Comparison of ENCODE assay signal across 8 cellular contexts in the genomic region with DNA sequence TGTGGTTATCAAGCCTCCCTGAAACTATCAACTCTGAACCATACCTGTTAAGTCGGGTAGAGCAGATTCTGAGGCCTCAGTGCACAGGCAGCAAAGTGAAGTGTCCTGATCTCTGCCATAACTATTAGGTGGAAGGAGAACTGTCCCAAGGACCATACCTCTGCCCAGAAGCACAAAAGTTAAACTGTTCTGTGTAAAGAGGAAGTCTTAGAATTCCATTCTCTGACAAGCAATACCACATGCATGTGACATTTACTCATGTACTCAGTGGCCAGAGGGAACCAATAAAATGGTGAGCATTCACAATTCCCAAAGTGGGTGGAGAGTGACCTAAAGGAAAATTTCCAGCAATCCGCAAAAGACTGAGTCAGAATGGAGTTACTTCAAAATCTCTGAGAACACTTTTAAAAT.
DNase-seq lines count a peak whose midpoint lies in the region; ATAC-seq and TF ChIP-seq lines count a peak whose summit lies in the region.

No MANE protein-coding gene starts in this region.

- ATAC-seq in GM23338 (no peak), psoas muscle (peak; percentile 58 to 74 (median 66)), HG02623 (IDR thresholded peaks at IDR 0.05; ENCODE audit: unreplicated experiment) (no peak)

- H3K36me3 ChIP-seq in GM23338 (ENCODE audit: insufficient read depth): no peaks in the 10 kb centered on the region; the same call in 1 of the 2 replicates
- H3K36me3 ChIP-seq in SJSA1: peaks cover 30% of the 10 kb centered on the region
- no peaks in the 10 kb centered on the region for H3K36me3 ChIP-seq in esophagus muscularis mucosa
- H3K36me3 ChIP-seq in psoas muscle (ENCODE audit: insufficient read depth in 1 of 2, low read depth in 1 of 2): peaks cover 0 to 2% of the 10 kb centered on the region in 2 donors
- no peaks in the 10 kb centered on the region for H3K36me3 ChIP-seq in H7 (replicated peaks; ENCODE audit: control insufficient read depth, insufficient read depth, low read length)

- TF ChIP-seq EP300 in esophagus muscularis mucosa (IDR thresholded peaks at IDR 0.05): no peak

- no peaks in the 10 kb centered on the region for H3K9me3 ChIP-seq in SJSA1 (replicated peaks)
- no peaks in the 10 kb centered on the region for H3K9me3 ChIP-seq in esophagus muscularis mucosa
- no peaks in the 10 kb centered on the region for H3K9me3 ChIP-seq in psoas muscle

- H3K27me3 ChIP-seq in GM23338 (ENCODE audit: insufficient read depth) (no peaks in the 10 kb centered on the region), SJSA1 (replicated peaks) (no peaks in the 10 kb centered on the region), esophagus muscularis mucosa (no peaks in the 10 kb centered on the region), psoas muscle (ENCODE audit: insufficient read depth in 3 of 3, low read length in 2 of 3) (no peaks in the 10 kb centered on the region), H7 (ENCODE audit: control insufficient read depth, insufficient read depth, low read length) (no peaks in the 10 kb centered on the region)

- intact Hi-C loops in esophagus muscularis mucosa (cut with DNase I) (loop anchor here (5.0 kb wide), 1 partner anchor 34 kb away; no protein-coding TSS in a partner anchor), psoas muscle (cut with DNase I) (no loop called here)

- no peak for TF ChIP-seq POLR2A in esophagus muscularis mucosa (IDR thresholded peaks at IDR 0.05; ENCODE audit: low read depth)

- H3K4me1 ChIP-seq in GM23338 (ENCODE audit: insufficient read depth): peaks cover 19% of the 10 kb centered on the region
- peaks cover 36% of the 10 kb centered on the region for H3K4me1 ChIP-seq in SJSA1 (replicated peaks)
- H3K4me1 ChIP-seq in esophagus muscularis mucosa: peaks cover 0 to 51% (median 27%) of the 10 kb centered on the region in 4 donors
- peaks cover 36% of the 10 kb centered on the region for H3K4me1 ChIP-seq in psoas muscle

- peaks cover 13% of the 10 kb centered on the region for H3K4me1 Mint-ChIP-seq in GM23338

- H3K36me3 Mint-ChIP-seq in GM23338 (ENCODE audit: low read depth): peaks cover 28% of the 10 kb centered on the region

- no peaks in the 10 kb centered on the region for H4K20me1 ChIP-seq in GM23338 (replicated peaks; ENCODE audit: insufficient read depth)

- WGBS in esophagus muscularis mucosa: 51% methylated on average over 2 of the region's 2 CpGs
- WGBS in psoas muscle, 3 donors: 87 to 92% (median 91%) methylated on average over 2 of the region's 2 CpGs

- peaks cover 56% of the 10 kb centered on the region for H3K79me2 ChIP-seq in GM23338 (replicated peaks; ENCODE audit: insufficient read depth)

- DNase-seq in GM23338 (ENCODE audit: low spot score) (no peak), SJSA1 (ENCODE audit: low read depth in 1 of 2, low spot score in 2 of 2) (peak; percentile 81 to 97), esophagus muscularis mucosa (ENCODE audit: extremely low spot score) (no peak), psoas muscle (no peak), mesenteric fat pad (ENCODE audit: low spot score) (no peak), H7 (no peak)
- no peak for DNase-seq in effector CD8-positive, alpha-beta T cell (lab: John Stamatoyannopoulos, UW)

- H3K27me3 Mint-ChIP-seq in GM23338 (ENCODE audit: insufficient read depth, low read depth, poor library complexity): peaks cover 2% of the 10 kb centered on the region

- H3K4me3 ChIP-seq in GM23338: no peak overlapping the region
- H3K4me3 ChIP-seq in SJSA1: peak overlapping the region; percentile 45
- peak overlapping the region; percentile 23 to 44 (median 32) for H3K4me3 ChIP-seq in esophagus muscularis mucosa
- H3K4me3 ChIP-seq in psoas muscle: peak overlapping the region; percentile 39
- H3K4me3 ChIP-seq in H7 (ENCODE audit: insufficient read depth, low read depth, low read length): no peak overlapping the region

- TF ChIP-seq CTCF in GM23338 (conservative IDR thresholded peaks at IDR 0.05; ENCODE audit: low read depth in 2 of 2) (no peak), esophagus muscularis mucosa (IDR thresholded peaks at IDR 0.05) (no peak), psoas muscle (IDR thresholded peaks at IDR 0.05) (no peak)

- no peak overlapping the region for H3K4me3 Mint-ChIP-seq in GM23338

- H2AFZ ChIP-seq in GM23338: no peak overlapping the region

- no peak overlapping the region for H3K27ac Mint-ChIP-seq in GM23338

- H3K9me2 ChIP-seq in GM23338 (ENCODE audit: insufficient read depth): no peaks in the 10 kb centered on the region

- H3K27ac ChIP-seq in GM23338 (ENCODE audit: low read depth): peak overlapping the region; percentile 48; the same call in 1 of the 2 replicates
- H3K27ac ChIP-seq in SJSA1: peak overlapping the region; percentile 99
- peak overlapping the region; percentile 55 to 70 (median 63) for H3K27ac ChIP-seq in esophagus muscularis mucosa (replicated peaks in 1 of 4)
- peak overlapping the region; percentile 53 for H3K27ac ChIP-seq in psoas muscle

- no peak overlapping the region for H3K4me2 ChIP-seq in GM23338

- H3K9me3 Mint-ChIP-seq in GM23338: peaks cover 22% of the 10 kb centered on the region

- H3F3A ChIP-seq in GM23338 (replicated peaks; ENCODE audit: low read depth): no peaks in the 10 kb centered on the region

TF ChIP-seq in GM23338, 12 proteins besides CTCF, POLR2A, EP300 and RAD21 (continues in another document):
- TF ChIP-seq EZH2 (IDR thresholded peaks at IDR 0.05; ENCODE audit: low read depth, unreplicated experiment): no peak
- no peak for TF ChIP-seq JUNB (IDR thresholded peaks at IDR 0.05; ENCODE audit: unreplicated experiment)
- TF ChIP-seq, protein P1, sequence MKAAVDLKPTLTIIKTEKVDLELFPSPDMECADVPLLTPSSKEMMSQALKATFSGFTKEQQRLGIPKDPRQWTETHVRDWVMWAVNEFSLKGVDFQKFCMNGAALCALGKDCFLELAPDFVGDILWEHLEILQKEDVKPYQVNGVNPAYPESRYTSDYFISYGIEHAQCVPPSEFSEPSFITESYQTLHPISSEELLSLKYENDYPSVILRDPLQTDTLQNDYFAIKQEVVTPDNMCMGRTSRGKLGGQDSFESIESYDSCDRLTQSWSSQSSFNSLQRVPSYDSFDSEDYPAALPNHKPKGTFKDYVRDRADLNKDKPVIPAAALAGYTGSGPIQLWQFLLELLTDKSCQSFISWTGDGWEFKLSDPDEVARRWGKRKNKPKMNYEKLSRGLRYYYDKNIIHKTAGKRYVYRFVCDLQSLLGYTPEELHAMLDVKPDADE (IDR thresholded peaks at IDR 0.05): no peak
- TF ChIP-seq ZNF114 (CRISPR knock-in tag; IDR thresholded peaks at IDR 0.05): no peak
- no peak for TF ChIP-seq STAT1 (IDR thresholded peaks at IDR 0.05; ENCODE audit: unreplicated experiment)
- TF ChIP-seq, protein P2, sequence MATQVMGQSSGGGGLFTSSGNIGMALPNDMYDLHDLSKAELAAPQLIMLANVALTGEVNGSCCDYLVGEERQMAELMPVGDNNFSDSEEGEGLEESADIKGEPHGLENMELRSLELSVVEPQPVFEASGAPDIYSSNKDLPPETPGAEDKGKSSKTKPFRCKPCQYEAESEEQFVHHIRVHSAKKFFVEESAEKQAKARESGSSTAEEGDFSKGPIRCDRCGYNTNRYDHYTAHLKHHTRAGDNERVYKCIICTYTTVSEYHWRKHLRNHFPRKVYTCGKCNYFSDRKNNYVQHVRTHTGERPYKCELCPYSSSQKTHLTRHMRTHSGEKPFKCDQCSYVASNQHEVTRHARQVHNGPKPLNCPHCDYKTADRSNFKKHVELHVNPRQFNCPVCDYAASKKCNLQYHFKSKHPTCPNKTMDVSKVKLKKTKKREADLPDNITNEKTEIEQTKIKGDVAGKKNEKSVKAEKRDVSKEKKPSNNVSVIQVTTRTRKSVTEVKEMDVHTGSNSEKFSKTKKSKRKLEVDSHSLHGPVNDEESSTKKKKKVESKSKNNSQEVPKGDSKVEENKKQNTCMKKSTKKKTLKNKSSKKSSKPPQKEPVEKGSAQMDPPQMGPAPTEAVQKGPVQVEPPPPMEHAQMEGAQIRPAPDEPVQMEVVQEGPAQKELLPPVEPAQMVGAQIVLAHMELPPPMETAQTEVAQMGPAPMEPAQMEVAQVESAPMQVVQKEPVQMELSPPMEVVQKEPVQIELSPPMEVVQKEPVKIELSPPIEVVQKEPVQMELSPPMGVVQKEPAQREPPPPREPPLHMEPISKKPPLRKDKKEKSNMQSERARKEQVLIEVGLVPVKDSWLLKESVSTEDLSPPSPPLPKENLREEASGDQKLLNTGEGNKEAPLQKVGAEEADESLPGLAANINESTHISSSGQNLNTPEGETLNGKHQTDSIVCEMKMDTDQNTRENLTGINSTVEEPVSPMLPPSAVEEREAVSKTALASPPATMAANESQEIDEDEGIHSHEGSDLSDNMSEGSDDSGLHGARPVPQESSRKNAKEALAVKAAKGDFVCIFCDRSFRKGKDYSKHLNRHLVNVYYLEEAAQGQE (IDR thresholded peaks at IDR 0.05; ENCODE audit: unreplicated experiment): no peak

Comparison
In these comparisons a context has a peak if more than half of its experiments do, and no peak if none do; other contexts are left out.
1. ATAC-seq: peak in psoas muscle (4 of 4); none in GM23338 (single experiment) and HG02623 (single experiment).
2. DNase-seq: peak in SJSA1 (2 of 2); none in GM23338 (single experiment), esophagus muscularis mucosa (single experiment), psoas muscle (0 of 2), effector CD8-positive, alpha-beta T cell (single experiment), mesenteric fat pad (single experiment) and H7 (single experiment).
3. H3K27ac ChIP-seq: peak in every context shown above with its lines; median percentile 99 in SJSA1; 63 in esophagus muscularis mucosa; 53 in psoas muscle; 48 in GM23338.
4. H3K4me3 ChIP-seq: peak in SJSA1 (single experiment), esophagus muscularis mucosa (4 of 4) and psoas muscle (single experiment); none in GM23338 (single experiment) and H7 (single experiment).